ENCODE assay signal across 35 cellular contexts in the genomic region with DNA sequence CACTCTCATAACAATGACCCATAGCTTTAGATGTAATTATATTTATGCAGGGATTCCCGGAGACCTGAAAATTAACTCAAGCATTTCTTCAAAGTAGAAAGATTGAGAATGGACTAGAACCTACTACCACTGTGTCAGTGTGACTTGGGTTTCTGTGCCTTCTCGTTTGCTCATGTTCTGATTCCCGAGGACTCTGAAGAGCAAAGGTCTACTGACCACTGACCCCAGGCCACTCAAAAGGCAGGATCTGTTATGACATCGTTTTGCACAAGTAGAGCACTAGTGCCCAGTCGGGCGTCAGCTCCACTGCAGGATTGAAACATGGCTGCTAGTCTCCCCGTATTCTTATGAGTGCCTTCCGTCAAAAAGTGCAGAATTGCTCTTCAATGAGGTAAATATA.
"Had no signal": no experiment of that assay in that cellular context is flagged by ENCODE, and none has a peak within 500 bp of the region (broad histone marks: within the 10 kb centered on the region; RNA-seq: fewer than 3 reads in every experiment).

No MANE protein-coding gene starts in this region.

- H3K9me3 ChIP-seq: MG63 had no signal

- H3K36me3 ChIP-seq: MG63 had no signal

- H3K4me3 ChIP-seq: MG63 had no signal

- H3K27me3 ChIP-seq: MG63 had no signal

- H3K27ac ChIP-seq: KMS-11 had no signal

- DNase-seq: Karpas-422, Kasumi-1, MG63, MM.1S, MV-4-11, NCI-H1048, NCI-H1092, NCI-H1092 treated with DMSO at 0.1 percent for 48 hours, NCI-H1105, NCI-H1105 treated with DMSO at 0.1 percent for 48 hours, NCI-H1417, NCI-H1417 treated with DMSO at 0.1 percent for 48 hours, NCI-H1436, NCI-H1436 treated with DMSO at 0.1 percent for 48 hours, NCI-H146, NCI-H1694, NCI-H1694 treated with DMSO at 0.1 percent for 48 hours, NCI-H187, NCI-H187 treated with DMSO at 0.1 percent for 48 hours, NCI-H1930, NCI-H2029, NCI-H2029 treated with DMSO at 0.1 percent for 48 hours, NCI-H2081, NCI-H2081 treated with DMSO at 0.1 percent for 48 hours, NCI-H2107, NCI-H2171, NCI-H2171 treated with DMSO at 0.1 percent for 48 hours, NCI-H2227 treated with DMSO at 0.1 percent for 48 hours, NCI-H226, NCI-H345, NCI-H446, NCI-H446 treated with DMSO at 0.1 percent for 48 hours, NCI-H510A, NCI-H510A treated with DMSO at 0.1 percent for 48 hours had no signal

- H3K4me2 ChIP-seq: KMS-11 had no signal

- H3K9ac ChIP-seq: KMS-11 had no signal
